ENCODE assay signal across 16 cellular contexts in genomic region chr6:150017186-150017521, GRCh38. TPM values are rescaled to one million over a fixed set of nuclear protein-coding genes. Genes with fewer than 3 reads are reported as not detected.
DNase-seq lines count a peak whose midpoint lies in the region; ATAC-seq and TF ChIP-seq lines count a peak whose summit lies in the region.
"Not testable (repeated sequence)": the region's sequence is repeated elsewhere in the genome, so short reads cannot be mapped to it uniquely, and the experiment has no call there.
"Had no signal": no experiment of that assay in that cellular context is flagged by ENCODE, and none has a peak within 500 bp of the region (broad histone marks: within the 10 kb centered on the region; RNA-seq: fewer than 3 reads in every experiment).

No MANE protein-coding gene starts in this region.

- not testable (repeated sequence) for H3K9me3 Mint-ChIP-seq in CD8-positive, alpha-beta T cell; IgD-negative memory B cell; activated CD8-positive, alpha-beta T cell treated with anti-CD3 and anti-CD28 coated beads for 36 hours; endothelial cell (ENCODE audit: unreplicated experiment); mesothelial cell of epicardium; osteocyte (ENCODE audit: unreplicated experiment)

- H3K27me3 ChIP-seq in CD8-positive, alpha-beta T cell (ENCODE audit: insufficient read depth, low read length): peaks cover 28% of the 10 kb centered on the region
- H3K27me3 ChIP-seq in Panc1 (ENCODE audit: control insufficient read depth, insufficient read depth, low read length): peaks cover 13% of the 10 kb centered on the region

- H3K4me1 Mint-ChIP-seq in CD8-positive, alpha-beta T cell (ENCODE audit: low read depth); IgD-negative memory B cell; mesothelial cell of epicardium: not testable (repeated sequence)
- peaks cover 24% of the 10 kb centered on the region for H3K4me1 Mint-ChIP-seq in activated CD8-positive, alpha-beta T cell treated with anti-CD3 and anti-CD28 coated beads for 36 hours (ENCODE audit: low read depth)
- H3K4me1 Mint-ChIP-seq in endothelial cell (ENCODE audit: unreplicated experiment): peaks cover 22% of the 10 kb centered on the region
- peaks cover 10% of the 10 kb centered on the region for H3K4me1 Mint-ChIP-seq in osteocyte (ENCODE audit: unreplicated experiment)

- not testable (repeated sequence) for H3K36me3 ChIP-seq in CD8-positive, alpha-beta T cell (ENCODE audit: insufficient read depth, low read length); Panc1 (ENCODE audit: control insufficient read depth, insufficient read depth, low read length)

- not testable (repeated sequence) for H3K27ac Mint-ChIP-seq in CD8-positive, alpha-beta T cell; activated CD8-positive, alpha-beta T cell treated with anti-CD3 and anti-CD28 coated beads for 36 hours; endothelial cell (ENCODE audit: unreplicated experiment); mesothelial cell of epicardium; osteocyte (ENCODE audit: unreplicated experiment)
- peak overlapping the region in 2 of 3 donors; percentile 0 to 19 for H3K27ac Mint-ChIP-seq in IgD-negative memory B cell

- DNase-seq in CD8-positive, alpha-beta T cell; Panc1 (ENCODE audit: low read depth, low spot score); activated CD8-positive, alpha-beta T cell treated with anti-CD3 and anti-CD28 coated beads for 36 hours; endothelial cell (ENCODE audit: low spot score); mesothelial cell of epicardium (ENCODE audit: low spot score in 2 of 2, unreplicated experiment in 2 of 2); osteocyte (ENCODE audit: extremely low spot score, unreplicated experiment): not testable (repeated sequence)

- intact Hi-C loops in CD8-positive, alpha-beta T cell (cut with DNase I, micrococcal nuclease): loop anchor here (1.0 to 5.0 kb wide), 5 partner anchors 65 to 295 kb away; no protein-coding TSS in a partner anchor
- intact Hi-C loops in Panc1 (cut with micrococcal nuclease; ENCODE audit: unreplicated experiment): loop anchor here (2.0 kb wide), 1 partner anchor 82 kb away; no protein-coding TSS in a partner anchor
- intact Hi-C loops in activated CD8-positive, alpha-beta T cell treated with anti-CD3 and anti-CD28 coated beads for 36 hours (cut with micrococcal nuclease): loop anchor here (1.0 to 5.0 kb wide), 3 partner anchors 83 to 180 kb away; no protein-coding TSS in a partner anchor

- ATAC-seq in CD8-positive, alpha-beta T cell; Panc1; activated CD8-positive, alpha-beta T cell treated with anti-CD3 and anti-CD28 coated beads for 36 hours: not testable (repeated sequence)

- peaks cover 61% of the 10 kb centered on the region for H3K27me3 Mint-ChIP-seq in CD8-positive, alpha-beta T cell (ENCODE audit: low read depth)
- peaks cover 49% of the 10 kb centered on the region for H3K27me3 Mint-ChIP-seq in IgD-negative memory B cell
- H3K27me3 Mint-ChIP-seq in activated CD8-positive, alpha-beta T cell treated with anti-CD3 and anti-CD28 coated beads for 36 hours: peaks cover 63% of the 10 kb centered on the region
- H3K27me3 Mint-ChIP-seq in endothelial cell (ENCODE audit: unreplicated experiment): peaks cover 12% of the 10 kb centered on the region
- peaks cover 83% of the 10 kb centered on the region for H3K27me3 Mint-ChIP-seq in mesothelial cell of epicardium (ENCODE audit: low read depth)
- H3K27me3 Mint-ChIP-seq in osteocyte (ENCODE audit: unreplicated experiment): peaks cover 73% of the 10 kb centered on the region

- H3K4me1 ChIP-seq in CD8-positive, alpha-beta T cell (ENCODE audit: insufficient read depth, low read length); Panc1 (ENCODE audit: control insufficient read depth, insufficient read depth, low read length): not testable (repeated sequence)

- not testable (repeated sequence) for H3K9me3 ChIP-seq in CD8-positive, alpha-beta T cell (ENCODE audit: low read length); Panc1 (ENCODE audit: control insufficient read depth, insufficient read depth, low read depth, low read length)

- CTCF ChIA-PET in CD8-positive, alpha-beta T cell (lab: Charles Lee): interaction anchor here (1.0 to 4.6 kb wide), 24 partner anchors 9 to 183 kb away, joined by 3 to 42 read pairs (median 5); partner anchors contain the start of gene RAET1G
- CTCF ChIA-PET in Panc1 (lab: Charles Lee): interaction anchor here (0.9 to 1.3 kb wide), 2 partner anchors 9 to 76 kb away, joined by 3 read pairs; no protein-coding TSS in a partner anchor
- CTCF ChIA-PET in activated CD8-positive, alpha-beta T cell treated with anti-CD3 and anti-CD28 coated beads for 36 hours (lab: Charles Lee): interaction anchor here (0.9 to 2.4 kb wide), 24 partner anchors 9 to 601 kb away, joined by 3 to 26 read pairs (median 6); partner anchors contain the start of gene ULBP1

- in situ Hi-C loops in Panc1 (cut with HindIII; ENCODE audit: low pct_unique_long_range_greater_than_20kb, low sequenced_read_pairs): not testable (repeated sequence)

- not testable (repeated sequence) for BruUV-seq in Panc1 (replicated peaks; lab: Mats Ljungman, UMichigan)

- H3K4me3 Mint-ChIP-seq in CD8-positive, alpha-beta T cell; IgD-negative memory B cell; activated CD8-positive, alpha-beta T cell treated with anti-CD3 and anti-CD28 coated beads for 36 hours; endothelial cell (ENCODE audit: unreplicated experiment); mesothelial cell of epicardium; osteocyte (ENCODE audit: unreplicated experiment): not testable (repeated sequence)

- TF ChIP-seq CTCF in 22Rv1 (IDR thresholded peaks at IDR 0.05) (peak; percentile 35), Panc1 (IDR thresholded peaks at IDR 0.05) (peak; percentile 55), endothelial cell (IDR thresholded peaks at IDR 0.05; ENCODE audit: unreplicated experiment) (peak; percentile 30), mesothelial cell of epicardium (IDR thresholded peaks at IDR 0.05; ENCODE audit: unreplicated experiment) (peak; percentile 45), osteocyte (IDR thresholded peaks at IDR 0.05) (peak; percentile 35)
- TF ChIP-seq CTCF in CD8-positive, alpha-beta T cell (IDR thresholded peaks at IDR 0.05): peak; percentile 20
- peak; percentile 28 for TF ChIP-seq CTCF in activated CD8-positive, alpha-beta T cell treated with anti-CD3 and anti-CD28 coated beads for 36 hours (IDR thresholded peaks at IDR 0.05)

- POLR2A ChIA-PET in CD8-positive, alpha-beta T cell (lab: Charles Lee); activated CD8-positive, alpha-beta T cell treated with anti-CD3 and anti-CD28 coated beads for 36 hours (lab: Charles Lee): not testable (repeated sequence)
- POLR2A ChIA-PET in Panc1 (lab: Charles Lee): interaction anchor here (0.5 kb wide), 1 partner anchor 323 kb away, joined by 11 read pairs; no protein-coding TSS in a partner anchor

- H3K27ac ChIP-seq in 22Rv1; CD8-positive, alpha-beta T cell (ENCODE audit: low read depth, low read length); Panc1 (ENCODE audit: low read length): not testable (repeated sequence)

- H3K36me3 Mint-ChIP-seq in CD8-positive, alpha-beta T cell; IgD-negative memory B cell; activated CD8-positive, alpha-beta T cell treated with anti-CD3 and anti-CD28 coated beads for 36 hours (ENCODE audit: low read depth); endothelial cell (ENCODE audit: low read depth, unreplicated experiment); mesothelial cell of epicardium; osteocyte (ENCODE audit: unreplicated experiment): not testable (repeated sequence)

- not testable (repeated sequence) for H3K4me3 ChIP-seq in CD8-positive, alpha-beta T cell (ENCODE audit: low read depth, low read length); Panc1 (ENCODE audit: low read depth in 2 of 2, low read length in 2 of 2)

RNA-seq across cellular contexts. Expression of gene RAET1L, which starts 8.2 kb away (rescaled TPM):
- not detected for total RNA-seq in CD8-positive, alpha-beta T cell
- polyA plus RNA-seq in IgD-negative memory B cell: not detected
- total RNA-seq in Panc1 (2021; ENCODE audit: unreplicated experiment) (not detected), endothelial cell (ENCODE audit: unreplicated experiment) (not detected), mesothelial cell of epicardium (not detected in 3 replicates), osteocyte (not detected in 2 replicates)
- not detected for polyA plus RNA-seq in Panc1 (2012; ENCODE audit: insufficient read length)
- not detected for total RNA-seq in activated CD8-positive, alpha-beta T cell treated with anti-CD3 and anti-CD28 coated beads for 36 hours
- total RNA-seq: Caco-2; CD4-positive, CD25-positive, alpha-beta regulatory T cell; G401; H7; Peyer's patch; Right ventricle myocardium inferior; SJSA1 had no signal
- polyA plus RNA-seq: AG04450; CD4-positive, CD25-positive, alpha-beta regulatory T cell had no signal

RNA-seq across cellular contexts. Expression of gene ULBP3, which starts 51.8 kb away (rescaled TPM):
- 1 to 10 TPM; 1.5 to 1.8 TPM for total RNA-seq in CD8-positive, alpha-beta T cell
- polyA plus RNA-seq in IgD-negative memory B cell: 1.1 TPM
- total RNA-seq in Panc1 (2021; ENCODE audit: unreplicated experiment) (2.4 TPM), endothelial cell (ENCODE audit: unreplicated experiment) (16.0 TPM), mesothelial cell of epicardium (4.3 to 6.4 TPM (median 5.4 TPM) in 3 replicates), osteocyte (3.0 and 3.3 TPM in 2 replicates)
- polyA plus RNA-seq in Panc1 (2012; ENCODE audit: insufficient read length): 1.6 TPM
- under 1 TPM; 0.47 to 0.77 TPM for total RNA-seq in activated CD8-positive, alpha-beta T cell treated with anti-CD3 and anti-CD28 coated beads for 36 hours
- total RNA-seq: Peyer's patch had no signal

RNA-seq across cellular contexts. Expression of gene ULBP1, which starts 53.4 kb away (rescaled TPM):
- under 1 TPM; 0.28 to 0.41 TPM for total RNA-seq in CD8-positive, alpha-beta T cell
- not detected for polyA plus RNA-seq in IgD-negative memory B cell
- total RNA-seq in Panc1 (2021; ENCODE audit: unreplicated experiment) (3.1 TPM), endothelial cell (ENCODE audit: unreplicated experiment) (24.8 TPM), mesothelial cell of epicardium (0.07 to 0.11 TPM (median 0.11 TPM) in 3 replicates), osteocyte (10.7 and 11.5 TPM in 2 replicates)
- polyA plus RNA-seq in Panc1 (2012; ENCODE audit: insufficient read length): 5.4 TPM
- 1 to 10 TPM; 2.5 to 2.7 TPM for total RNA-seq in activated CD8-positive, alpha-beta T cell treated with anti-CD3 and anti-CD28 coated beads for 36 hours
- total RNA-seq: G401, Peyer's patch had no signal
- polyA plus RNA-seq: CD4-positive, CD25-positive, alpha-beta regulatory T cell had no signal
